18 cellular contexts compared by ENCODE assay signal in the genomic region with DNA sequence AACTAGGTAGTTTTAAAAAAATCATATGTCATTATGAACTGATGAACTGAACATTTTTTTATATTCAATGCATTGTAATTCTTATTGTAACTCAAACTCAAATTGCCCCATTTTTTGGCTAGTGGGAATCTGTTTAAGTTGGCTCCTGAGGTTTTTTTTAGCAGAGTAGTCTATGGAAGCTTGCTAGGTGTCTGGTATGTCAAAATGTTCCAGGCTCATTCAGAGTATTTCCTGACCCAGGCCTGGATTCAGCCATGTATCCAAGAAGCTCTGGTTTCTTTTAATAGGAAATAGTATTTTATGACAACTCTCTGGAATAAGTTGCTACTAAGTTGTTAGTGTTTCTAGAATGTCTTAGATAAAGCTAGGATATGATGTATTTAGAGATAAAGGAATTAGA.
DNase-seq lines count a peak whose midpoint lies in the region; ATAC-seq, FAIRE-seq and TF ChIP-seq lines count a peak whose summit lies in the region.
"Had no signal": no experiment of that assay in that cellular context is flagged by ENCODE, and none has a peak within 500 bp of the region (broad histone marks: within the 10 kb centered on the region; RNA-seq: fewer than 3 reads in every experiment).

No MANE protein-coding gene starts in this region.

- H3F3A ChIP-seq in smooth muscle cell (ENCODE audit: low read depth) = no peaks in the 10 kb centered on the region

- TF ChIP-seq RAD21 in HepG2 (CRISPR knock-in tag; IDR thresholded peaks at IDR 0.05) = no peak

- H3K4me3 ChIP-seq in right lobe of liver = no peak overlapping the region
- no peak overlapping the region for H3K4me3 ChIP-seq in HepG2 (replicated peaks in 1 of 3; ENCODE audit: insufficient read depth in 1 of 3, low read depth in 2 of 3, low read length in 3 of 3)
- H3K4me3 ChIP-seq in fibroblast of the aortic adventitia (ENCODE audit: low read depth, low read length) = no peak overlapping the region
- H3K4me3 ChIP-seq in smooth muscle cell = no peak overlapping the region
- H3K4me3 ChIP-seq: GM23338, HAP-1 had no signal

- H3K4me2 ChIP-seq in HepG2 (ENCODE audit: low read depth, low read length) (no peak overlapping the region), smooth muscle cell (no peak overlapping the region)
- H3K4me2 ChIP-seq: GM23338 had no signal

- FAIRE-seq in HepG2 (lab: Jason Lieb, UNC) = no peak
- FAIRE-seq: GM12891, GM18507 had no signal

- intact Hi-C loops in right lobe of liver (cut with DNase I) (no loop called here), HepG2 (cut with micrococcal nuclease; ENCODE audit: unreplicated experiment) (loop anchor here (5.0 kb wide), 1 partner anchor 33 kb away; no protein-coding TSS in a partner anchor)

- peaks cover 0 to 5% (median 0%) of the 10 kb centered on the region in 4 donors for H3K4me1 ChIP-seq in right lobe of liver
- H3K4me1 ChIP-seq in HepG2 (ENCODE audit: insufficient read depth, low read length) = peaks cover 5% of the 10 kb centered on the region; the same call in 1 of the 2 replicates
- peaks cover 7% of the 10 kb centered on the region for H3K4me1 ChIP-seq in smooth muscle cell (ENCODE audit: low read depth)

- H3K9ac ChIP-seq in HepG2 (ENCODE audit: insufficient read depth, low read depth, low read length) (no peak overlapping the region), smooth muscle cell (ENCODE audit: low read depth) (no peak overlapping the region)

- ATAC-seq in right lobe of liver (peak; percentile 44 to 56 (median 46)), HepG2 (no peak)
- ATAC-seq: GM23338 had no signal

- TF ChIP-seq POLR2A in right lobe of liver (IDR thresholded peaks at IDR 0.05) = no peak
- TF ChIP-seq POLR2A in HepG2 (IDR thresholded peaks at IDR 0.05; ENCODE audit: insufficient read depth in 1 of 2, low read depth in 2 of 2, low read length in 2 of 2) = no peak

- H3K27ac ChIP-seq in right lobe of liver (no peak overlapping the region), HepG2 (ENCODE audit: extremely low read length, insufficient read depth, low read length) (no peak overlapping the region), smooth muscle cell (ENCODE audit: low read depth) (no peak overlapping the region)

- CTCF ChIA-PET in HepG2 (lab: Yijun Ruan, JAX; ENCODE audit: low intra/inter-chr PET ratio, low total read pairs) = interaction anchor here (0.6 kb wide), 1 partner anchor 123 kb away, joined by 3 read pairs; no protein-coding TSS in a partner anchor

- TF ChIP-seq CTCF in right lobe of liver (IDR thresholded peaks at IDR 0.05) (no peak), HepG2 (CRISPR knock-in tag; IDR thresholded peaks at IDR 0.05) (no peak), fibroblast of the aortic adventitia (IDR thresholded peaks at IDR 0.05; ENCODE audit: insufficient read depth, low read length) (no peak), smooth muscle cell (IDR thresholded peaks at IDR 0.05; ENCODE audit: borderline replicate concordance, insufficient read depth, poor library complexity, severe bottlenecking) (no peak)

- in situ Hi-C loops in HepG2 (cut with HindIII; ENCODE audit: extremely low pct_ligation_motif_present, low pct_unique_long_range_greater_than_20kb) = no loop called here

- no peaks in the 10 kb centered on the region for H3K27me3 ChIP-seq in right lobe of liver
- H3K27me3 ChIP-seq in HepG2 (ENCODE audit: control insufficient read depth in 1 of 2, insufficient read depth in 2 of 2, low read length in 2 of 2) = no peaks in the 10 kb centered on the region
- no peaks in the 10 kb centered on the region for H3K27me3 ChIP-seq in smooth muscle cell (ENCODE audit: low read depth)

- H2AFZ ChIP-seq in HepG2 (ENCODE audit: low read length) = no peak overlapping the region
- H2AFZ ChIP-seq in smooth muscle cell (ENCODE audit: low read depth) = peak overlapping the region; percentile 55
- H2AFZ ChIP-seq: GM23338 had no signal

- H4K20me1 ChIP-seq in HepG2 (ENCODE audit: insufficient read depth, low read length) = no peaks in the 10 kb centered on the region
- H4K20me1 ChIP-seq in smooth muscle cell (ENCODE audit: low read depth) = no peaks in the 10 kb centered on the region

- H3K9me3 ChIP-seq in right lobe of liver (no peaks in the 10 kb centered on the region), HepG2 (ENCODE audit: low read length) (no peaks in the 10 kb centered on the region), smooth muscle cell (replicated peaks; ENCODE audit: low read depth) (no peaks in the 10 kb centered on the region)
- H3K9me3 ChIP-seq: HAP-1 had no signal

- TF ChIP-seq EP300 in HepG2 (IDR thresholded peaks at IDR 0.05; ENCODE audit: low read depth in 2 of 2, low read length in 2 of 2) = no peak
- TF ChIP-seq EP300 in HepG2 (CRISPR knock-in tag; IDR thresholded peaks at IDR 0.05; ENCODE audit: borderline replicate concordance) = no peak

- no TSS peak for BruUV-seq in HepG2 (replicated peaks; lab: Mats Ljungman, UMichigan)

- H3K36me3 ChIP-seq in right lobe of liver = no peaks in the 10 kb centered on the region
- no peaks in the 10 kb centered on the region for H3K36me3 ChIP-seq in HepG2 (replicated peaks in 1 of 2; ENCODE audit: control insufficient read depth in 1 of 2, insufficient read depth in 2 of 2, low read length in 2 of 2)
- H3K36me3 ChIP-seq in smooth muscle cell (ENCODE audit: low read depth) = no peaks in the 10 kb centered on the region
- H3K36me3 ChIP-seq: HAP-1 had no signal

- H3K79me2 ChIP-seq in HepG2 (ENCODE audit: insufficient read depth, low read length) (no peaks in the 10 kb centered on the region), smooth muscle cell (ENCODE audit: low read depth) (no peaks in the 10 kb centered on the region)

- no peak for DNase-seq in right lobe of liver
- no peak for DNase-seq in HepG2 (ENCODE audit: low spot score)
- DNase-seq in fibroblast of the aortic adventitia (ENCODE audit: low read depth) = peak; percentile 5
- no peak for DNase-seq in smooth muscle cell (lab: John Stamatoyannopoulos, UW; ENCODE audit: unreplicated experiment)
- DNase-seq in NCI-H524 (lab: John Stamatoyannopoulos, UW) = no peak
- DNase-seq in KG1 (lab: John Stamatoyannopoulos, UW) = no peak
- DNase-seq: C1 segment of cervical spinal cord; Calu3; CD4-positive, alpha-beta memory T cell; COR-L47; DMS53; DMS79 treated with DMSO at 0.1 percent for 48 hours; GF-D8; HFFc6 had no signal

- POLR2A ChIA-PET in HepG2 (lab: Yijun Ruan, JAX) = no interaction called here

TF ChIP-seq in HepG2, 621 proteins besides CTCF, POLR2A, EP300 and RAD21 (continues in another document):
- TF ChIP-seq ZNF564 (CRISPR knock-in tag; IDR thresholded peaks at IDR 0.05) = no peak
- no peak for TF ChIP-seq RERE (CRISPR knock-in tag; IDR thresholded peaks at IDR 0.05; ENCODE audit: low read depth)
- no peak for TF ChIP-seq NFRKB (IDR thresholded peaks at IDR 0.05)
- TF ChIP-seq ZNF18 (CRISPR knock-in tag; IDR thresholded peaks at IDR 0.05; ENCODE audit: insufficient replicate concordance) = no peak
- no peak for TF ChIP-seq ZNF260 (CRISPR knock-in tag; IDR thresholded peaks at IDR 0.05; ENCODE audit: borderline replicate concordance, low read depth)
- no peak for TF ChIP-seq REXO4 (CRISPR knock-in tag; IDR thresholded peaks at IDR 0.05; ENCODE audit: borderline replicate concordance)
- no peak for TF ChIP-seq ZSCAN22 (CRISPR knock-in tag; IDR thresholded peaks at IDR 0.05)
- no peak for TF ChIP-seq ISL2 (CRISPR knock-in tag; IDR thresholded peaks at IDR 0.05)
- no peak for TF ChIP-seq TBP (CRISPR knock-in tag; IDR thresholded peaks at IDR 0.05)
